Comparison of ENCODE assay signal across 9 cellular contexts in genomic region chr20:44208770-44209169, GRCh38. TPM values are rescaled to one million over a fixed set of nuclear protein-coding genes. Genes with fewer than 3 reads are reported as not detected.
A peak's percentile ranks its signal among the peaks of the same experiment; 100 is the strongest.
DNase-seq lines count a peak whose midpoint lies in the region; ATAC-seq, FAIRE-seq and TF ChIP-seq lines count a peak whose summit lies in the region.
"Had no signal": no experiment of that assay in that cellular context is flagged by ENCODE, and none has a peak within 500 bp of the region (broad histone marks: within the 10 kb centered on the region; RNA-seq: fewer than 3 reads in every experiment).

No MANE protein-coding gene starts in this region.

- POLR2A ChIA-PET in PC-9 (lab: Charles Lee; ENCODE audit: unreplicated experiment): interaction anchor here (0.6 to 0.7 kb wide), 5 partner anchors 19 to 751 kb away, joined by 3 to 9 read pairs (median 3); partner anchors contain the start of gene SRSF6

- no peaks in the 10 kb centered on the region for H3K9me3 ChIP-seq in PC-9 (ENCODE audit: insufficient read depth, low read depth)

- no peaks in the 10 kb centered on the region for H3K9me2 ChIP-seq in PC-9 (ENCODE audit: insufficient read depth)

- no peak for TF ChIP-seq POLR2A in erythroblast (IDR thresholded peaks at IDR 0.05; ENCODE audit: low read length)

- H4K20me1 ChIP-seq in PC-9 (ENCODE audit: insufficient read depth): peaks cover 10% of the 10 kb centered on the region

- no peaks in the 10 kb centered on the region for H3K27me3 ChIP-seq in PC-9 (ENCODE audit: insufficient read depth, low read depth)

- no TSS peak for BruUV-seq in PC-9 (replicated peaks; lab: Mats Ljungman, UMichigan)

- peaks cover 80% of the 10 kb centered on the region for H3K79me2 ChIP-seq in PC-9 (ENCODE audit: low read depth)

- H3K4me3 ChIP-seq in GM12864 (ENCODE audit: low read depth, low read length) (peak overlapping the region; percentile 93), PC-9 (peak overlapping the region; percentile 98)

- CTCF ChIA-PET in PC-9 (lab: Charles Lee): no interaction called here

- ATAC-seq in GM19455 (IDR thresholded peaks at IDR 0.05; ENCODE audit: unreplicated experiment): no peak

- TF ChIP-seq CTCF in GM12864 (IDR thresholded peaks at IDR 0.05; ENCODE audit: low read depth, low read length, missing control alignments): no peak
- TF ChIP-seq CTCF in PC-9 (conservative IDR thresholded peaks at IDR 0.05): no peak
- no peak for TF ChIP-seq CTCF in D721Med (IDR thresholded peaks at IDR 0.05; ENCODE audit: insufficient read depth, missing control alignments)

- no peak for DNase-seq in GM12864 (ENCODE audit: low read depth)
- DNase-seq in PC-9: no peak
- DNase-seq in erythroblast (lab: John Stamatoyannopoulos, UW): peak; percentile 11 to 51
- DNase-seq in renal cortical epithelial cell (ENCODE audit: low read depth): peak; percentile 44
- no peak for DNase-seq in GDM1 (lab: John Stamatoyannopoulos, UW)
- DNase-seq in D721Med (ENCODE audit: insufficient read length, low spot score): no peak
- DNase-seq in NCI-H82 treated with DMSO at 0.1 percent for 48 hours (lab: John Stamatoyannopoulos, UW; ENCODE audit: unreplicated experiment): no peak

- H3K4me2 ChIP-seq in PC-9: peak overlapping the region; percentile 98

- intact Hi-C loops in PC-9 (cut with micrococcal nuclease; ENCODE audit: unreplicated experiment): no loop called here

- peaks cover 60% of the 10 kb centered on the region; the same call in 1 of the 2 replicates for H3F3A ChIP-seq in PC-9 (ENCODE audit: insufficient read depth, low read depth)

- no peak overlapping the region for H2AFZ ChIP-seq in PC-9

- peaks cover 21% of the 10 kb centered on the region for H3K36me3 ChIP-seq in PC-9 (ENCODE audit: low read depth)

- H3K27ac ChIP-seq in PC-9: peak overlapping the region; percentile 89

- no peak for FAIRE-seq in D721Med (lab: Jason Lieb, UNC)

- peaks cover 60% of the 10 kb centered on the region for H3K4me1 ChIP-seq in PC-9 (replicated peaks; ENCODE audit: insufficient read depth)

RNA-seq across cellular contexts. Expression of gene OSER1, which starts 1.8 kb away (rescaled TPM):
- total RNA-seq in PC-9 (2021): 113 and 136 TPM in 2 replicates
- total RNA-seq in renal cortical epithelial cell: 36.5 and 39.8 TPM in 2 replicates

RNA-seq across cellular contexts. Expression of gene JPH2, which starts 21.8 kb away (rescaled TPM):
- total RNA-seq in PC-9 (2021) (41.1 and 58.8 TPM in 2 replicates), renal cortical epithelial cell (8.5 and 11.6 TPM in 2 replicates)

RNA-seq across cellular contexts. Expression of gene GDAP1L1, which starts 38.3 kb away (rescaled TPM):
- total RNA-seq in PC-9 (2021) (not detected in 2 replicates), renal cortical epithelial cell (not detected in 2 replicates)
- total RNA-seq: subcutaneous adipose tissue had no signal

Comparison
In these comparisons a context has a peak if more than half of its experiments do, and no peak if none do; other contexts are left out.
1. DNase-seq: peak in erythroblast (2 of 2) and renal cortical epithelial cell (single experiment); none in GM12864 (single experiment), PC-9 (0 of 2), GDM1 (single experiment), D721Med (single experiment) and NCI-H82 treated with DMSO at 0.1 percent for 48 hours (single experiment).